In genomic region chr6:73200247-73200646, GRCh38 we compare ENCODE assay signal across 41 cellular contexts. TPM values are rescaled to one million over a fixed set of nuclear protein-coding genes. Genes with fewer than 3 reads are reported as not detected.
"Had no signal": no experiment of that assay in that cellular context is flagged by ENCODE, and none has a peak within 500 bp of the region (broad histone marks: within the 10 kb centered on the region; RNA-seq: fewer than 3 reads in every experiment).

No MANE protein-coding gene starts in this region.

- H3K4me1 ChIP-seq: adrenal gland, ascending aorta, body of pancreas, breast epithelium had no signal

- H3K27me3 ChIP-seq: adrenal gland, ascending aorta, body of pancreas, brain microvascular endothelial cell, breast epithelium had no signal

- H3K4me3 ChIP-seq: adrenal gland, ascending aorta, body of pancreas, breast epithelium had no signal

- H3K27ac ChIP-seq: adrenal gland, ascending aorta, body of pancreas, brain microvascular endothelial cell, breast epithelium had no signal

- ATAC-seq: activated naive CD4-positive, alpha-beta T cell treated with anti-CD3 and anti-CD28 coated beads, Interleukin-2, amount 50 U/mL, for 72 hours; activated T-cell treated with anti-CD3 and anti-CD28 coated beads, Interleukin-2, amount 50 U/mL, for 4 hours; activated T-cell treated with anti-CD3 and anti-CD28 coated beads, Interleukin-2, amount 50 U/mL, for 72 hours; activated T-helper 17 cell treated with anti-CD3 and anti-CD28 coated beads, Interleukin-2, amount 50 U/mL, for 72 hours; body of pancreas had no signal

- H3K9me3 ChIP-seq: adrenal gland, ascending aorta, body of pancreas, breast epithelium had no signal

- H3K4me3 Mint-ChIP-seq: activated naive CD4-positive, alpha-beta T cell treated with anti-CD3 and anti-CD28 coated beads for 36 hours; activated naive CD4-positive, alpha-beta T cell treated with anti-CD3 and anti-CD28 coated beads, Interleukin-2, amount 10 ng/mL, durations not matched to agents 7 days and 5 days; activated naive CD4-positive, alpha-beta T cell treated with anti-CD3 and anti-CD28 coated beads, Interleukin-2, amount 50 U/mL, for 24 hours; activated naive CD8-positive, alpha-beta T cell; activated naive CD8-positive, alpha-beta T cell treated with anti-CD3 and anti-CD28 coated beads for 36 hours; activated naive CD8-positive, alpha-beta T cell treated with anti-CD3 and anti-CD28 coated beads, Interleukin-2, amount 10 ng/mL, durations not matched to agents 7 days and 5 days; activated naive CD8-positive, alpha-beta T cell treated with anti-CD3 and anti-CD28 coated beads, Interleukin-2, amount 50 U/mL, for 24 hours; activated T-cell treated with anti-CD3 and anti-CD28 coated beads, Interleukin-2, amount 50 U/mL, for 24 hours; activated T-cell treated with anti-CD3 and anti-CD28 coated beads, Interleukin-2, amount 50 U/mL, for 4 hours; activated T-cell treated with anti-CD3 and anti-CD28 coated beads, Interleukin-2, amount 50 U/mL, for 72 hours; activated T-helper 1 cell treated with anti-CD3 and anti-CD28 coated beads, Interleukin-12 subunit alpha, Interleukin-12 subunit beta, Interleukin-2, Interleukin-4 antibody, amounts not matched to agents 30 ng/mL and 10 ng/mL and 1 ng/mL, durations not matched to agents 14 hours and 24 hours and 36 hours; activated T-helper 17 cell treated with anti-CD3 and anti-CD28 coated beads, Interleukin-2, amount 50 U/mL, for 72 hours; brain; central memory CD8-positive, alpha-beta T cell had no signal

- H3K36me3 Mint-ChIP-seq: activated naive CD4-positive, alpha-beta T cell treated with anti-CD3 and anti-CD28 coated beads, Interleukin-2, amount 10 ng/mL, durations not matched to agents 7 days and 5 days; activated naive CD4-positive, alpha-beta T cell treated with anti-CD3 and anti-CD28 coated beads, Interleukin-2, amount 50 U/mL, for 72 hours; activated naive CD8-positive, alpha-beta T cell treated with anti-CD3 and anti-CD28 coated beads, Interleukin-2, amount 10 ng/mL, durations not matched to agents 7 days and 5 days; brain had no signal

- H3K27ac Mint-ChIP-seq: activated naive CD4-positive, alpha-beta T cell treated with anti-CD3 and anti-CD28 coated beads for 36 hours; activated naive CD4-positive, alpha-beta T cell treated with anti-CD3 and anti-CD28 coated beads, Interleukin-2, amount 10 ng/mL, durations not matched to agents 7 days and 5 days; activated naive CD4-positive, alpha-beta T cell treated with anti-CD3 and anti-CD28 coated beads, Interleukin-2, amount 50 U/mL, for 24 hours; activated naive CD4-positive, alpha-beta T cell treated with anti-CD3 and anti-CD28 coated beads, Interleukin-2, amount 50 U/mL, for 72 hours; activated naive CD8-positive, alpha-beta T cell; activated naive CD8-positive, alpha-beta T cell treated with anti-CD3 and anti-CD28 coated beads, Interleukin-2, amount 10 ng/mL, durations not matched to agents 7 days and 5 days; activated naive CD8-positive, alpha-beta T cell treated with anti-CD3 and anti-CD28 coated beads, Interleukin-2, amount 50 U/mL, for 24 hours; activated T-cell treated with anti-CD3 and anti-CD28 coated beads, Interleukin-2, amount 50 U/mL, for 24 hours; activated T-cell treated with anti-CD3 and anti-CD28 coated beads, Interleukin-2, amount 50 U/mL, for 72 hours; activated T-helper 1 cell treated with anti-CD3 and anti-CD28 coated beads, Interleukin-12 subunit alpha, Interleukin-12 subunit beta, Interleukin-2, Interleukin-4 antibody, amounts not matched to agents 30 ng/mL and 10 ng/mL and 1 ng/mL, durations not matched to agents 14 hours and 24 hours and 36 hours; activated T-helper 17 cell treated with anti-CD3 and anti-CD28 coated beads, Interleukin-2, amount 50 U/mL, for 72 hours; brain had no signal

- H3K27me3 Mint-ChIP-seq: activated naive CD4-positive, alpha-beta T cell treated with anti-CD3 and anti-CD28 coated beads, Interleukin-2, amount 10 ng/mL, durations not matched to agents 7 days and 5 days; activated naive CD4-positive, alpha-beta T cell treated with anti-CD3 and anti-CD28 coated beads, Interleukin-2, amount 50 U/mL, for 24 hours; activated naive CD8-positive, alpha-beta T cell; activated naive CD8-positive, alpha-beta T cell treated with anti-CD3 and anti-CD28 coated beads for 36 hours; activated naive CD8-positive, alpha-beta T cell treated with anti-CD3 and anti-CD28 coated beads, Interleukin-2, amount 10 ng/mL, durations not matched to agents 7 days and 5 days; activated naive CD8-positive, alpha-beta T cell treated with anti-CD3 and anti-CD28 coated beads, Interleukin-2, amount 50 U/mL, for 24 hours; activated T-cell treated with anti-CD3 and anti-CD28 coated beads, Interleukin-2, amount 50 U/mL, for 24 hours; activated T-helper 17 cell treated with anti-CD3 and anti-CD28 coated beads, Interleukin-2, amount 50 U/mL, for 72 hours; central memory CD8-positive, alpha-beta T cell had no signal

- H3K9me3 Mint-ChIP-seq: activated naive CD4-positive, alpha-beta T cell treated with anti-CD3 and anti-CD28 coated beads for 36 hours; activated naive CD4-positive, alpha-beta T cell treated with anti-CD3 and anti-CD28 coated beads, Interleukin-2, amount 10 ng/mL, durations not matched to agents 7 days and 5 days; activated naive CD4-positive, alpha-beta T cell treated with anti-CD3 and anti-CD28 coated beads, Interleukin-2, amount 50 U/mL, for 24 hours; activated naive CD4-positive, alpha-beta T cell treated with anti-CD3 and anti-CD28 coated beads, Interleukin-2, amount 50 U/mL, for 72 hours; activated naive CD8-positive, alpha-beta T cell treated with anti-CD3 and anti-CD28 coated beads for 36 hours; activated naive CD8-positive, alpha-beta T cell treated with anti-CD3 and anti-CD28 coated beads, Interleukin-2, amount 10 ng/mL, durations not matched to agents 7 days and 5 days; activated naive CD8-positive, alpha-beta T cell treated with anti-CD3 and anti-CD28 coated beads, Interleukin-2, amount 50 U/mL, for 24 hours; activated T-cell treated with anti-CD3 and anti-CD28 coated beads, Interleukin-2, amount 50 U/mL, for 24 hours; activated T-cell treated with anti-CD3 and anti-CD28 coated beads, Interleukin-2, amount 50 U/mL, for 4 hours; activated T-cell treated with anti-CD3 and anti-CD28 coated beads, Interleukin-2, amount 50 U/mL, for 72 hours; activated T-helper 1 cell treated with anti-CD3 and anti-CD28 coated beads, Interleukin-12 subunit alpha, Interleukin-12 subunit beta, Interleukin-2, Interleukin-4 antibody, amounts not matched to agents 30 ng/mL and 10 ng/mL and 1 ng/mL, durations not matched to agents 14 hours and 24 hours and 36 hours; activated T-helper 17 cell treated with anti-CD3 and anti-CD28 coated beads, Interleukin-2, amount 50 U/mL, for 72 hours; central memory CD8-positive, alpha-beta T cell had no signal

- H3K4me1 Mint-ChIP-seq: activated naive CD4-positive, alpha-beta T cell treated with anti-CD3 and anti-CD28 coated beads, Interleukin-2, amount 10 ng/mL, durations not matched to agents 7 days and 5 days; activated naive CD4-positive, alpha-beta T cell treated with anti-CD3 and anti-CD28 coated beads, Interleukin-2, amount 50 U/mL, for 24 hours; activated naive CD8-positive, alpha-beta T cell treated with anti-CD3 and anti-CD28 coated beads for 36 hours; activated naive CD8-positive, alpha-beta T cell treated with anti-CD3 and anti-CD28 coated beads, Interleukin-2, amount 10 ng/mL, durations not matched to agents 7 days and 5 days; activated naive CD8-positive, alpha-beta T cell treated with anti-CD3 and anti-CD28 coated beads, Interleukin-2, amount 50 U/mL, for 24 hours; activated T-helper 17 cell treated with anti-CD3 and anti-CD28 coated beads, Interleukin-2, amount 50 U/mL, for 72 hours; brain; central memory CD8-positive, alpha-beta T cell had no signal

- H3K36me3 ChIP-seq: adrenal gland, ascending aorta, brain microvascular endothelial cell, breast epithelium had no signal

- DNase-seq: activated effector memory CD4-positive, alpha-beta T cell treated with anti-CD3 and anti-CD28 coated beads, Interleukin-2, amount 50 U/mL, for 16 hours; activated effector memory CD4-positive, alpha-beta T cell treated with Interleukin-2 at 50 U/mL for 16 hours; activated gamma-delta T cell; activated gamma-delta T cell treated with Interleukin-2 at 50 U/mL for 16 hours; activated naive CD4-positive, alpha-beta T cell; activated naive CD4-positive, alpha-beta T cell treated with anti-CD3 and anti-CD28 coated beads for 36 hours; activated naive CD4-positive, alpha-beta T cell treated with anti-CD3 and anti-CD28 coated beads, Interleukin-2, amount 10 ng/mL, durations not matched to agents 7 days and 5 days; activated naive CD4-positive, alpha-beta T cell treated with anti-CD3 and anti-CD28 coated beads, Interleukin-2, amount 50 U/mL, for 16 hours; activated naive CD4-positive, alpha-beta T cell treated with Interleukin-2 at 50 U/mL for 16 hours; activated naive CD8-positive, alpha-beta T cell treated with anti-CD3 and anti-CD28 coated beads for 36 hours; activated naive CD8-positive, alpha-beta T cell treated with anti-CD3 and anti-CD28 coated beads, Interleukin-2, amount 10 ng/mL, durations not matched to agents 7 days and 5 days; activated naive CD8-positive, alpha-beta T cell treated with anti-CD3 and anti-CD28 coated beads, Interleukin-2, amount 50 U/mL, for 24 hours; activated T-cell treated with anti-CD3 and anti-CD28 coated beads, Interleukin-2, amount 50 U/mL, for 1 hour; activated T-cell treated with anti-CD3 and anti-CD28 coated beads, Interleukin-2, amount 50 U/mL, for 24 hours; activated T-cell treated with anti-CD3 and anti-CD28 coated beads, Interleukin-2, amount 50 U/mL, for 4 hours; activated T-cell treated with anti-CD3 and anti-CD28 coated beads, Interleukin-2, amount 50 U/mL, for 48 hours; activated T-cell treated with anti-CD3 and anti-CD28 coated beads, Interleukin-2, amount 50 U/mL, for 72 hours; adrenal gland; amniotic stem cell; amygdala; anterior cingulate cortex; aorta; body of pancreas; brain microvascular endothelial cell; caudate nucleus; central memory CD4-positive, alpha-beta T cell; cerebellar nuclear complex had no signal

RNA-seq across cellular contexts. Expression of gene KHDC1L, which starts 25.0 kb away (rescaled TPM):
- total RNA-seq: activated naive CD4-positive, alpha-beta T cell treated with anti-CD3 and anti-CD28 coated beads for 36 hours; activated naive CD4-positive, alpha-beta T cell treated with anti-CD3 and anti-CD28 coated beads, Interleukin-2, amount 50 U/mL, for 72 hours; activated naive CD8-positive, alpha-beta T cell treated with anti-CD3 and anti-CD28 coated beads for 36 hours; activated naive CD8-positive, alpha-beta T cell treated with anti-CD3 and anti-CD28 coated beads, Interleukin-2, amount 10 ng/mL, durations not matched to agents 7 days and 5 days; activated T-cell treated with anti-CD3 and anti-CD28 coated beads, Interleukin-2, amount 50 U/mL, for 4 hours; activated T-cell treated with anti-CD3 and anti-CD28 coated beads, Interleukin-2, amount 50 U/mL, for 72 hours; activated T-helper 1 cell treated with anti-CD3 and anti-CD28 coated beads, Interleukin-12 subunit alpha, Interleukin-12 subunit beta, Interleukin-2, Interleukin-4 antibody, amounts not matched to agents 30 ng/mL and 10 ng/mL and 1 ng/mL, durations not matched to agents 14 hours and 24 hours and 36 hours; activated T-helper 17 cell treated with anti-CD3 and anti-CD28 coated beads, Interleukin-2, amount 50 U/mL, for 72 hours; adrenal gland; ascending aorta; astrocyte; body of pancreas; breast epithelium; bronchial epithelial cell; cerebellum; chondrocyte had no signal
- polyA plus RNA-seq: adipose tissue, adrenal gland, aorta had no signal
